In the genomic region with DNA sequence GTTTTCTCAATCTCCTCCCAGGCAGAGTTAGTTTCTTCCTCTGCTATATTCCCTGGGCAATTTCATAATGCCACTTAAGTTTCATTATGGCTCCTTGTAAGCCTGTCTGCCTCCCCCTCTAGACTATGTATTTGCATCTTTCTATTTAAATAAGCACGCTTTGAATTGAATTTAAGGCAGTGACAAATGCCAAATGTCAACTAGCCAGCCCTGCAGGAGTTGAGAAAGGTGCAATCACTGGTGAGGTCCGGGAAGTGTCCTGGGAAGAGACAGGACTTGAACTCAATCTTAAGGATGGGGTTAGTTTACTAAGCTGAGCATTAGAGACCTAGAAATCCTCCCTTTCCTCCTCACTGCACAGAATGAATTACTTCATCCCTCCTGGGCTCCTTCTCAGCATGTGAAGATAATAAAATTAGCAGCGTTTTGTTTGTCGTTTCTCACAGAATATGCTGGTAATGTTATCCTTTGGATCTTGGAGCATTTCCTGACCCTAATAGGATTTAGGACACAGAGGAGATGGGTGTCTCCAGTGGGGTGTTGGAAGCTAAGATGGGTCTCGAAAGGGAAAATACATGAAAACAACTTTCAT, we compare ENCODE assay signal across 7 cellular contexts. TPM values are rescaled to one million over a fixed set of nuclear protein-coding genes. Genes with fewer than 3 reads are reported as not detected.
DNase-seq lines count a peak whose midpoint lies in the region; ATAC-seq and TF ChIP-seq lines count a peak whose summit lies in the region.

No MANE protein-coding gene starts in this region.

- peak overlapping the region in 1 of 3 donors; percentile 36 for H3K9ac ChIP-seq in skeletal muscle tissue (ENCODE audit: low read depth in 1 of 3, low read length in 3 of 3)

- no peak overlapping the region for H3K27ac ChIP-seq in skeletal muscle tissue (ENCODE audit: low read depth, low read length)

- H3K9me3 ChIP-seq in skeletal muscle tissue (ENCODE audit: control insufficient read depth in 3 of 3, low read length in 3 of 3) = no peaks in the 10 kb centered on the region

- H3K9me3 Mint-ChIP-seq in endothelial cell (ENCODE audit: unreplicated experiment) = no peaks in the 10 kb centered on the region

- peak overlapping the region; percentile 89 for H3K4me3 Mint-ChIP-seq in endothelial cell (ENCODE audit: unreplicated experiment)

- H3K36me3 Mint-ChIP-seq in endothelial cell (ENCODE audit: low read depth, unreplicated experiment) = peaks cover 12% of the 10 kb centered on the region

- H3K27me3 ChIP-seq in skeletal muscle tissue (ENCODE audit: control insufficient read depth in 3 of 3, insufficient read depth in 3 of 3, low read length in 3 of 3) = no peaks in the 10 kb centered on the region

- peak overlapping the region in 2 of 3 donors; percentile 34 to 97 for H3K4me3 ChIP-seq in skeletal muscle tissue (ENCODE audit: low read length in 3 of 3)

- peaks cover 6% of the 10 kb centered on the region for H3K27me3 Mint-ChIP-seq in endothelial cell (ENCODE audit: unreplicated experiment)

- ATAC-seq in GM18909 (IDR thresholded peaks at IDR 0.05; ENCODE audit: poor library complexity, unreplicated experiment) (peak; percentile 11), HG02970 (IDR thresholded peaks at IDR 0.05; ENCODE audit: low FRiP score, unreplicated experiment) (no peak)

- DNase-seq in NAMALWA (ENCODE audit: low spot score) (peak; percentile 41), endothelial cell (ENCODE audit: low spot score) (no peak), cortex of kidney (lab: John Stamatoyannopoulos, UW) (no peak), HPDE6-E6E7 (ENCODE audit: extremely low spot score) (no peak)

- H3K4me1 ChIP-seq in skeletal muscle tissue (ENCODE audit: control insufficient read depth in 3 of 3, insufficient read depth in 3 of 3, low read length in 3 of 3) = peaks cover 7 to 10% (median 8%) of the 10 kb centered on the region in 3 donors

- H3K4me1 Mint-ChIP-seq in endothelial cell (ENCODE audit: unreplicated experiment) = peaks cover 8% of the 10 kb centered on the region

- TF ChIP-seq CTCF in endothelial cell (IDR thresholded peaks at IDR 0.05; ENCODE audit: unreplicated experiment) = no peak

- H3K36me3 ChIP-seq in skeletal muscle tissue (ENCODE audit: control insufficient read depth in 3 of 3, insufficient read depth in 3 of 3, low read length in 3 of 3) = peaks cover 0 to 10% (median 0%) of the 10 kb centered on the region in 3 donors

- H3K27ac Mint-ChIP-seq in endothelial cell (ENCODE audit: unreplicated experiment) = peak overlapping the region; percentile 48

RNA-seq across cellular contexts. Expression of a gene that starts 1.6 kb away (rescaled TPM):
- total RNA-seq in endothelial cell (ENCODE audit: unreplicated experiment) (26.2 TPM), skeletal muscle tissue (11.5 TPM)

RNA-seq across cellular contexts. Expression of a gene that starts 25.3 kb away (rescaled TPM):
- total RNA-seq in endothelial cell (ENCODE audit: unreplicated experiment) (0.74 TPM), skeletal muscle tissue (9.9 TPM)
